Comparison of ENCODE assay signal across 7 cellular contexts in the genomic region with DNA sequence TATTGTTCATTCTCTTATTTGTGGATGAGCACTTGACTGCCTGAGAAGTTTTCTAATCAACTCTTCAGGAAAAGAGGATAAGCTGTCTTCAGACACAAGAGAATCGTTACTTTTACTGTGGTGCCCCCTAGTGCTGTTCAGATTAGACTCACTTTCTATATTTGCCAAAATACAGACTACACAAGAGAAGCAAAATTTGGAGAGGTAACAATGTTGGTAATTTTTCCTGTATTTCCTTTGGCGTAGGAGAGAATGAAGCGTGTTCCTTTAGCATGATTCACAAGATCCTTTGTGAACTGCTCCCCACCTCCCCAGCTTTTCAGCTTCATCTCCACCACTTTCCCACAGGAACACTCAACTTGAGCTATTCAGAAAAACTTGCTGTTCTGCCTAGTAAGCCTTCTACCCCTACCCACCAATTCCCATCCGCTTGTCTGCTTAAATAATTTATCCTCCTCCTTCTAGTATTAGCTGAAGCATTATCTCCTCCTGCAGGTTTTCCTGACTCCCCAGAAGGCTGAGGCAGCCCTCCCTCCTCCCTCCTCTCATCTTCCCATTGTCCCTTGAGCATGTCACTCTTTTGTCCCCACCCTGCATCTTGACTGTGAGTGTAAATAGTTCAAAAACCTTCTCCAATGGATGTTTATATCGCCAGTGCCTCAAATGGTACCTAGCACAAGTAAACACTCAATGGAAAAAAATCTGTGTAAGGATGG. TPM values are rescaled to one million over a fixed set of nuclear protein-coding genes. Genes with fewer than 3 reads are reported as not detected.
DNase-seq lines count a peak whose midpoint lies in the region; ATAC-seq and FAIRE-seq lines count a peak whose summit lies in the region.

No MANE protein-coding gene starts in this region.

- FAIRE-seq in TTC549 (lab: Jason Lieb, UNC), result peak; percentile 98

- in situ Hi-C loops in G401 (cut with HindIII; ENCODE audit: low sequenced_read_pairs), result no loop called here

- no peaks in the 10 kb centered on the region for H3K36me3 ChIP-seq in KOPT-K1 (ENCODE audit: insufficient read depth, low read length)

- H3K9me3 ChIP-seq in KOPT-K1 (ENCODE audit: insufficient read depth, low read length, poor library complexity, severe bottlenecking), result no peaks in the 10 kb centered on the region

- DNase-seq in G401 (ENCODE audit: low spot score) (peak; percentile 23), glomerular visceral epithelial cell (ENCODE audit: extremely low spot score) (peak; percentile 68), putamen (ENCODE audit: low spot score) (peak; percentile 13)

- no peak for ATAC-seq in HG03196 (IDR thresholded peaks at IDR 0.05; ENCODE audit: unreplicated experiment)
- no peak for ATAC-seq in HG02973 (IDR thresholded peaks at IDR 0.05; ENCODE audit: unreplicated experiment)

- H3K27ac ChIP-seq in KOPT-K1 (ENCODE audit: low read depth, low read length, poor library complexity, severe bottlenecking), result peak overlapping the region; percentile 34

RNA-seq across cellular contexts. Expression of gene TNFSF4, which starts 4.5 kb away (rescaled TPM):
- total RNA-seq in G401 (2014; rRNA removed; shearing (Covaris generic)), result 0.51 and 0.80 TPM in 2 replicates

Comparison
In these comparisons a context has a peak if more than half of its experiments do, and no peak if none do; other contexts are left out.
1. DNase-seq: peak in every context shown above with its lines; median percentile 68 in glomerular visceral epithelial cell; 23 in G401; 13 in putamen.